8 cellular contexts compared by ENCODE assay signal in genomic region chr3:69326821-69327433, GRCh38. TPM values are rescaled to one million over a fixed set of nuclear protein-coding genes. Genes with fewer than 3 reads are reported as not detected.
DNase-seq lines count a peak whose midpoint lies in the region; ATAC-seq lines count a peak whose summit lies in the region.

No MANE protein-coding gene starts in this region.

- peaks cover 23 to 41% of the 10 kb centered on the region in 2 donors for H3K4me1 Mint-ChIP-seq in natural killer cell treated with Interleukin-12 subunit alpha and Interleukin-12 subunit beta and Interleukin-15 and Interleukin-18, amount 100 ng/mL, for 72 hours (ENCODE audit: low read depth in 2 of 2)

- ATAC-seq in HG03025 (IDR thresholded peaks at IDR 0.05; ENCODE audit: low FRiP score, unreplicated experiment), result peak; percentile 84
- peak; percentile 72 to 78 for ATAC-seq in natural killer cell treated with Interleukin-12 subunit alpha and Interleukin-12 subunit beta and Interleukin-15 and Interleukin-18, amount 100 ng/mL, for 72 hours

- H3K27me3 Mint-ChIP-seq in natural killer cell treated with Interleukin-12 subunit alpha and Interleukin-12 subunit beta and Interleukin-15 and Interleukin-18, amount 100 ng/mL, for 72 hours, result no peaks in the 10 kb centered on the region

- H3K36me3 ChIP-seq in H7 (replicated peaks; ENCODE audit: control insufficient read depth, insufficient read depth, low read length), result no peaks in the 10 kb centered on the region

- H3K36me3 Mint-ChIP-seq in natural killer cell treated with Interleukin-12 subunit alpha and Interleukin-12 subunit beta and Interleukin-15 and Interleukin-18, amount 100 ng/mL, for 72 hours, result no peaks in the 10 kb centered on the region

- peak overlapping the region; percentile 67 for H3K4me3 Mint-ChIP-seq in natural killer cell treated with Interleukin-12 subunit alpha and Interleukin-12 subunit beta and Interleukin-15 and Interleukin-18, amount 100 ng/mL, for 72 hours

- H3K9me3 Mint-ChIP-seq in natural killer cell treated with Interleukin-12 subunit alpha and Interleukin-12 subunit beta and Interleukin-15 and Interleukin-18, amount 100 ng/mL, for 72 hours, result no peaks in the 10 kb centered on the region

- no peaks in the 10 kb centered on the region for H3K27me3 ChIP-seq in H7 (ENCODE audit: control insufficient read depth, insufficient read depth, low read length)

- peak; percentile 27 for DNase-seq in GM19238 (ENCODE audit: insufficient read length, low spot score)
- DNase-seq in activated CD4-positive, alpha-beta T cell treated with anti-CD3 and anti-CD28 coated beads, Interleukin-2, amount 50 U/mL, for 4 hours, result peak; percentile 45 to 59
- DNase-seq in natural killer cell treated with Interleukin-12 subunit alpha and Interleukin-12 subunit beta and Interleukin-15 and Interleukin-18, amount 100 ng/mL, for 72 hours (ENCODE audit: low spot score), result no peak
- DNase-seq in amygdala (lab: John Stamatoyannopoulos, UW), result no peak
- DNase-seq in NCI-H2029 (lab: John Stamatoyannopoulos, UW), result no peak
- no peak for DNase-seq in H7
- no peak for DNase-seq in NCI-H510A (lab: John Stamatoyannopoulos, UW)

- H3K27ac Mint-ChIP-seq in natural killer cell treated with Interleukin-12 subunit alpha and Interleukin-12 subunit beta and Interleukin-15 and Interleukin-18, amount 100 ng/mL, for 72 hours, result peak overlapping the region; percentile 48 to 87

- no peak overlapping the region for H3K4me3 ChIP-seq in H7 (ENCODE audit: insufficient read depth, low read depth, low read length)

RNA-seq across cellular contexts. Expression of gene FRMD4B, which starts 59.0 kb away (rescaled TPM):
- total RNA-seq in natural killer cell treated with Interleukin-12 subunit alpha and Interleukin-12 subunit beta and Interleukin-15 and Interleukin-18, amount 100 ng/mL, for 72 hours, result 10 to 100 TPM; 27.1 to 38.3 TPM
- 1.0 and 1.6 TPM in 2 replicates for total RNA-seq in H7 (2014; rRNA removed; shearing (Covaris generic))

Comparison
In these comparisons a context has a peak if more than half of its experiments do, and no peak if none do; other contexts are left out.
1. DNase-seq: peak in GM19238 (single experiment) and activated CD4-positive, alpha-beta T cell treated with anti-CD3 and anti-CD28 coated beads, Interleukin-2, amount 50 U/mL, for 4 hours (2 of 2); none in natural killer cell treated with Interleukin-12 subunit alpha and Interleukin-12 subunit beta and Interleukin-15 and Interleukin-18, amount 100 ng/mL, for 72 hours (single experiment), amygdala (0 of 56), NCI-H2029 (single experiment), H7 (single experiment) and NCI-H510A (single experiment).
2. RNA of gene FRMD4B, which starts 59.0 kb away (total RNA-seq): 27.1 to 38.3 TPM in natural killer cell treated with Interleukin-12 subunit alpha and Interleukin-12 subunit beta and Interleukin-15 and Interleukin-18, amount 100 ng/mL, for 72 hours; 1.0 to 1.6 TPM in H7; every median in the first group is over 10 times any median in the second.